1 cellular context compared by ENCODE assay signal in genomic region chr11:75350743-75351540, GRCh38.
A peak's percentile ranks its signal among the peaks of the same experiment; 100 is the strongest.
TF ChIP-seq lines count a peak whose summit lies in the region.

No MANE protein-coding gene starts in this region.

TF ChIP-seq in HepG2, 621 proteins besides CTCF, POLR2A, EP300 and RAD21 (continued from another document):
- TF ChIP-seq CSRNP2 (CRISPR knock-in tag; conservative IDR thresholded peaks at IDR 0.05; ENCODE audit: low read depth) (no peak), DNMT3B (CRISPR knock-in tag; conservative IDR thresholded peaks at IDR 0.05) (no peak), LRRFIP1 (CRISPR knock-in tag; conservative IDR thresholded peaks at IDR 0.05) (no peak), RFXAP (CRISPR knock-in tag; IDR thresholded peaks at IDR 0.05; ENCODE audit: borderline replicate concordance) (no peak), ZFP90 (CRISPR knock-in tag; IDR thresholded peaks at IDR 0.05; ENCODE audit: borderline replicate concordance) (0 out of 2 replicates have a peak, but pooled peaks have one; percentile 23), ZNF296 (CRISPR knock-in tag; conservative IDR thresholded peaks at IDR 0.05) (peak; percentile 12), ZNF550 (CRISPR knock-in tag; IDR thresholded peaks at IDR 0.05; ENCODE audit: borderline replicate concordance) (no peak), ZBTB37 (CRISPR knock-in tag; IDR thresholded peaks at IDR 0.05) (no peak), HNRNPK (IDR thresholded peaks at IDR 0.05; ENCODE audit: low read depth, low read length, poor library complexity, severe bottlenecking) (no peak), ZNF691 (CRISPR knock-in tag; IDR thresholded peaks at IDR 0.05; ENCODE audit: borderline replicate concordance, low read depth) (peak; percentile 71; the same call in 1 of the 2 replicates), ZBTB25 (CRISPR knock-in tag; IDR thresholded peaks at IDR 0.05) (no peak), JUNB (CRISPR knock-in tag; IDR thresholded peaks at IDR 0.05; ENCODE audit: borderline replicate concordance) (peak; percentile 56), ZFY (CRISPR knock-in tag; IDR thresholded peaks at IDR 0.05) (peak; percentile 60; the same call in 1 of the 2 replicates), FOSL2 (CRISPR knock-in tag; IDR thresholded peaks at IDR 0.05) (no peak), ZNF335 (CRISPR knock-in tag; IDR thresholded peaks at IDR 0.05) (no peak), TEF (CRISPR knock-in tag; IDR thresholded peaks at IDR 0.05) (no peak), HIC2 (CRISPR knock-in tag; IDR thresholded peaks at IDR 0.05; ENCODE audit: low read depth) (peak; percentile 79), MAFF (IDR thresholded peaks at IDR 0.05; ENCODE audit: low read depth, low read length) (no peak), GATAD1 (CRISPR knock-in tag; IDR thresholded peaks at IDR 0.05) (no peak), ZNF33A (CRISPR knock-in tag; IDR thresholded peaks at IDR 0.05; ENCODE audit: borderline replicate concordance) (no peak), ZNF749 (CRISPR knock-in tag; IDR thresholded peaks at IDR 0.05; ENCODE audit: borderline replicate concordance) (0 out of 2 replicates have a peak, but pooled peaks have one; percentile 15), ZIK1 (CRISPR knock-in tag; IDR thresholded peaks at IDR 0.05; ENCODE audit: borderline replicate concordance, low read depth) (no peak), ZFP62 (CRISPR knock-in tag; IDR thresholded peaks at IDR 0.05) (no peak), TFDP2 (CRISPR knock-in tag; IDR thresholded peaks at IDR 0.05) (no peak), ZNF790 (CRISPR knock-in tag; IDR thresholded peaks at IDR 0.05; ENCODE audit: borderline replicate concordance) (0 out of 2 replicates have a peak, but pooled peaks have one; percentile 40), ZNF883 (CRISPR knock-in tag; IDR thresholded peaks at IDR 0.05; ENCODE audit: not compliant biosample characterization) (no peak), USF2 (IDR thresholded peaks at IDR 0.05; ENCODE audit: low read depth, low read length) (no peak), USF2 (CRISPR knock-in tag; IDR thresholded peaks at IDR 0.05; ENCODE audit: borderline replicate concordance) (no peak), SMAD3 (CRISPR knock-in tag; IDR thresholded peaks at IDR 0.05) (no peak), JDP2 (CRISPR knock-in tag; IDR thresholded peaks at IDR 0.05; ENCODE audit: borderline replicate concordance) (no peak), RELA (CRISPR knock-in tag; IDR thresholded peaks at IDR 0.05) (no peak), REPIN1 (CRISPR knock-in tag; IDR thresholded peaks at IDR 0.05; ENCODE audit: borderline replicate concordance, low read depth) (no peak), ZNF740 (CRISPR knock-in tag; IDR thresholded peaks at IDR 0.05) (peak; percentile 68), EZH2 (conservative IDR thresholded peaks at IDR 0.05; ENCODE audit: low read depth, low read length) (no peak), ATF4 (CRISPR knock-in tag; IDR thresholded peaks at IDR 0.05) (no peak), SOX13 (IDR thresholded peaks at IDR 0.05) (no peak), SOX13 (CRISPR knock-in tag; conservative IDR thresholded peaks at IDR 0.05 in 1 of 2, IDR thresholded peaks at IDR 0.05 in 1 of 2) (no peak), GTF2F1 (IDR thresholded peaks at IDR 0.05; ENCODE audit: low read length) (no peak), RXRB (CRISPR knock-in tag; IDR thresholded peaks at IDR 0.05; ENCODE audit: borderline replicate concordance) (no peak)
